In genomic region chr9:88535226-88535931, GRCh38 we compare ENCODE assay signal across 8 cellular contexts. TPM values are rescaled to one million over a fixed set of nuclear protein-coding genes. Genes with fewer than 3 reads are reported as not detected.
DNase-seq lines count a peak whose midpoint lies in the region; ATAC-seq and TF ChIP-seq lines count a peak whose summit lies in the region.

No MANE protein-coding gene starts in this region.

- no peaks in the 10 kb centered on the region for H3K27me3 ChIP-seq in BJ (ENCODE audit: control insufficient read depth, insufficient read depth, low read length)
- H3K27me3 ChIP-seq in mucosa of stomach (ENCODE audit: control insufficient read depth, insufficient read depth, low read length) = peaks cover 30% of the 10 kb centered on the region

- peaks cover 13% of the 10 kb centered on the region for H3K4me1 ChIP-seq in mucosa of stomach (ENCODE audit: control insufficient read depth, insufficient read depth, low read length)

- H3K9me3 ChIP-seq in mucosa of stomach (ENCODE audit: control insufficient read depth, low read length) = no peaks in the 10 kb centered on the region

- TF ChIP-seq CTCF in BJ (IDR thresholded peaks at IDR 0.05; ENCODE audit: insufficient read depth, low read depth, low read length) = no peak
- TF ChIP-seq CTCF in choroid plexus epithelial cell (conservative IDR thresholded peaks at IDR 0.05; ENCODE audit: low read depth, low read length) = peak; percentile 3
- no peak for TF ChIP-seq CTCF in GM13977 (IDR thresholded peaks at IDR 0.05; ENCODE audit: extremely low read depth, insufficient read depth, missing control alignments)

- no peak for DNase-seq in BJ (ENCODE audit: low read depth)
- DNase-seq in NCI-H1105 (lab: John Stamatoyannopoulos, UW) = peak; percentile 43
- no peak for DNase-seq in choroid plexus epithelial cell (ENCODE audit: low read depth)
- no peak for DNase-seq in GM13977 (ENCODE audit: low spot score)
- no peak for DNase-seq in epidermal melanocyte (ENCODE audit: insufficient read length, low spot score)
- DNase-seq in erythroblast (lab: John Stamatoyannopoulos, UW) = no peak

- in situ Hi-C loops in GM13977 (cut with MboI; ENCODE audit: low pct_unique_long_range_greater_than_20kb, low sequenced_read_pairs, unreplicated experiment) = no loop called here

- POLR2A ChIA-PET in BJ (lab: Charles Lee) = interaction anchor here (0.6 kb wide), 1 partner anchor 338 kb away, joined by 7 read pairs; no protein-coding TSS in a partner anchor

- peak overlapping the region; percentile 9 for H3K9ac ChIP-seq in mucosa of stomach (ENCODE audit: low read length)

- CTCF ChIA-PET in BJ (lab: Yijun Ruan, JAX) = interaction anchor here (1.4 kb wide), 1 partner anchor 43 kb away, joined by 3 read pairs; no protein-coding TSS in a partner anchor

- TF ChIP-seq POLR2A in erythroblast (IDR thresholded peaks at IDR 0.05; ENCODE audit: low read length) = no peak

- no peak for ATAC-seq in HG03095 (IDR thresholded peaks at IDR 0.05; ENCODE audit: unreplicated experiment)

- H3K4me3 ChIP-seq in BJ (ENCODE audit: low read depth, low read length) = peak overlapping the region; percentile 85
- H3K4me3 ChIP-seq in choroid plexus epithelial cell (ENCODE audit: low read depth, low read length) = peak overlapping the region; percentile 64
- H3K4me3 ChIP-seq in mucosa of stomach (ENCODE audit: low read length) = no peak overlapping the region

- H3K36me3 ChIP-seq in BJ (ENCODE audit: control insufficient read depth, insufficient read depth, low read length) (peaks cover 3% of the 10 kb centered on the region; the same call in 1 of the 2 replicates), mucosa of stomach (ENCODE audit: control insufficient read depth, insufficient read depth, low read length) (no peaks in the 10 kb centered on the region)

RNA-seq across cellular contexts. Expression of gene NXNL2, which starts 0.4 kb away (rescaled TPM):
- polyA plus RNA-seq in BJ (2011; rRNA removed) = 3.6 and 5.5 TPM in 2 replicates
- 1.5 and 2.1 TPM in 2 replicates for polyA minus RNA-seq in BJ (2011; rRNA and poly(A)+ RNA removed)
